8 cellular contexts compared by ENCODE assay signal in the genomic region with DNA sequence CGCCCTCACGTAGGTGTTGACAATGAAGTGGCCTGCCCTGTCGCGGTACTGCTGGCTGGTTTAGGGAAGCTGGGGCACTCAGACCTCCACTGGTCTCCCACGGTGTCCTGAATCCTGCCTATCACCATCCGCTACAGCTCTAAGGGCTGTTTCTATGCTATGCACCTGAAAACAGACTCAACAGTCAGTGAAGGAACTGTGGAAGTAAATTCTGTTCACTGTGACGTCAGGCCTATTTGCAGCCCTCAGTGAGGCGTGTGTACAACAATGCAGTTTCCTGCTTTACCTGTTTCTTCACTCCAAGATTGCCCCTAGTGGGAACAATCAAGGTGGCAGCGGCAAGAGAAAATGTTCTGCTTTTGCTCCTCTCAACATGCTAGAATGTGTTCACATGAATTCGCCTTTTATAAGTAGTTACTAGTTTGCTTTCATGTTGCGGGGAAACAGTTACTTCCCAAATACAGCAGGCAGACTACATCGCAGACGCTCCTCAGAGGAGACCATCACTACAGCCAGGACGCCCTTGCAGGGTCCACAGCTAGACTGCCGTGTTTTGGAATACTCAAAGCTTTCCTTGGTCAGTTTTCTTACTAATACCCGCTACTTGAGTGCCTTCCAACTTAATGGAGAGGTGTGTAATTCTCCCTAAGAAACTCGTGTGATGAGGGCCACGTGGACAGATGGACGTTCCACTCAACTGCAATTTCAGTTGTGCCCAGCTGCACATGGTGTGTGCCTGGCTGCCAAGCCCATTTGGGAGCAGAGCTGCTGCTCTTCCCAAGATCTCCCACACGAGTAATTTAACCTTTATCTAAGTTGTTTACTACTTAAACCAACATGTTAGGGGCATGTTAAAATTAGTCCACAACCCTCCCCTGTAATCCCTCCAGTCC. TPM values are rescaled to one million over a fixed set of nuclear protein-coding genes. Genes with fewer than 3 reads are reported as not detected.
DNase-seq lines count a peak whose midpoint lies in the region; ATAC-seq, FAIRE-seq and TF ChIP-seq lines count a peak whose summit lies in the region.

No MANE protein-coding gene starts in this region.

- DNase-seq in CD14-positive monocyte (ENCODE audit: low spot score) = no peak
- DNase-seq in NCI-H2196 treated with DMSO at 0.1 percent for 48 hours (lab: John Stamatoyannopoulos, UW; ENCODE audit: unreplicated experiment) = peak; percentile 21
- no peak for DNase-seq in central memory CD8-positive, alpha-beta T cell (ENCODE audit: low spot score in 2 of 2)
- DNase-seq in pancreas = peak in 2 of 6 donors; percentile 36 to 45
- DNase-seq in spleen = no peak
- no peak for DNase-seq in SK-N-DZ (ENCODE audit: low spot score)

- peak overlapping the region; percentile 41 to 73 (median 64) for H3K27ac ChIP-seq in pancreas
- peak overlapping the region in 4 of 8 donors; percentile 2 to 53 (median 12) for H3K27ac ChIP-seq in spleen

- no peak for TF ChIP-seq POLR2A in spleen (IDR thresholded peaks at IDR 0.05)

- no peak overlapping the region for H3K4me3 Mint-ChIP-seq in CD14-positive monocyte
- peak overlapping the region; percentile 61 for H3K4me3 Mint-ChIP-seq in central memory CD8-positive, alpha-beta T cell

- peaks cover 12 to 41% (median 34%) of the 10 kb centered on the region in 3 donors for H3K36me3 ChIP-seq in pancreas
- peaks cover 6 to 63% (median 52%) of the 10 kb centered on the region in 6 donors for H3K36me3 ChIP-seq in spleen

- H3K27me3 ChIP-seq in pancreas (no peaks in the 10 kb centered on the region), spleen (replicated peaks in 1 of 7) (no peaks in the 10 kb centered on the region)

- H3K9me3 Mint-ChIP-seq in CD14-positive monocyte = no peaks in the 10 kb centered on the region
- no peaks in the 10 kb centered on the region for H3K9me3 Mint-ChIP-seq in central memory CD8-positive, alpha-beta T cell

- H3K27ac Mint-ChIP-seq in CD14-positive monocyte = peak overlapping the region in 4 of 7 donors; percentile 26 to 75 (median 57)
- H3K27ac Mint-ChIP-seq in central memory CD8-positive, alpha-beta T cell (ENCODE audit: low read depth) = peak overlapping the region; percentile 49

- H3K4me3 ChIP-seq in pancreas = no peak overlapping the region
- H3K4me3 ChIP-seq in spleen = no peak overlapping the region

- peaks cover 0 to 5% (median 1%) of the 10 kb centered on the region in 3 donors for H3K27me3 Mint-ChIP-seq in CD14-positive monocyte (ENCODE audit: low read depth in 3 of 3)
- H3K27me3 Mint-ChIP-seq in central memory CD8-positive, alpha-beta T cell = no peaks in the 10 kb centered on the region

- ATAC-seq in GM19438 (IDR thresholded peaks at IDR 0.05; ENCODE audit: low read depth, unreplicated experiment) (peak; percentile 12), pancreas (peak; percentile 55 to 74 (median 64)), GM19035 (IDR thresholded peaks at IDR 0.05; ENCODE audit: unreplicated experiment) (no peak)
- peak; percentile 41 for ATAC-seq in central memory CD8-positive, alpha-beta T cell (replicated peaks; ENCODE audit: extremely low read depth, poor library complexity, severe bottlenecking)

- H3K9me3 ChIP-seq in pancreas (no peaks in the 10 kb centered on the region), spleen (no peaks in the 10 kb centered on the region)

- no peak for TF ChIP-seq CTCF in CD14-positive monocyte (IDR thresholded peaks at IDR 0.05)
- TF ChIP-seq CTCF in pancreas (IDR thresholded peaks at IDR 0.05) = no peak
- no peak for TF ChIP-seq CTCF in spleen (IDR thresholded peaks at IDR 0.05 in 8 of 11, conservative IDR thresholded peaks at IDR 0.05 in 3 of 11)

- H3K4me1 Mint-ChIP-seq in CD14-positive monocyte = peaks cover 9% of the 10 kb centered on the region
- peaks cover 41% of the 10 kb centered on the region for H3K4me1 Mint-ChIP-seq in central memory CD8-positive, alpha-beta T cell

- peaks cover 57 to 62% of the 10 kb centered on the region in 2 donors for H3K36me3 Mint-ChIP-seq in CD14-positive monocyte
- H3K36me3 Mint-ChIP-seq in central memory CD8-positive, alpha-beta T cell (ENCODE audit: insufficient read depth) = peaks cover 60% of the 10 kb centered on the region

- intact Hi-C loops in CD14-positive monocyte (cut with micrococcal nuclease) = loop anchor here (1.0 to 2.0 kb wide), 2 partner anchors 108 kb away; no protein-coding TSS in a partner anchor
- intact Hi-C loops in pancreas (cut with DNase I) = no loop called here
- intact Hi-C loops in spleen (cut with DNase I; ENCODE audit: low total_unique reads) = no loop called here

- peaks cover 0 to 8% (median 4%) of the 10 kb centered on the region in 3 donors for H3K4me1 ChIP-seq in pancreas
- peaks cover 18 to 31% (median 25%) of the 10 kb centered on the region in 6 donors for H3K4me1 ChIP-seq in spleen

- FAIRE-seq in pancreas (lab: Jason Lieb, UNC) = no peak

- WGBS in pancreas, 2 donors = 46 to 49% methylated on average over 20 of the region's 20 CpGs
- WGBS in spleen, 5 donors = 65 to 67% (median 65%) methylated on average over 20 of the region's 20 CpGs

RNA-seq across cellular contexts. Expression of gene DIDO1, which starts 25.4 kb away (rescaled TPM):
- polyA plus RNA-seq in CD14-positive monocyte (10 to 100 TPM in 1 of 2 donors, 1 to 10 TPM in 1; 8.5 to 12.9 TPM), pancreas (10 to 100 TPM; 17.3 to 21.2 TPM), spleen (10 to 100 TPM; 17.4 to 23.2 (median 17.8) TPM)
- total RNA-seq in pancreas (10 to 100 TPM; 16.7 to 29.8 (median 18.5) TPM), spleen (10 to 100 TPM; 61.2 to 79.6 (median 76.0) TPM)
- 66.0 and 80.4 TPM in 2 replicates for polyA plus RNA-seq in SK-N-DZ (2014; cell fraction: cytosol; rRNA removed)
- polyA plus RNA-seq in SK-N-DZ (2014; cell fraction: nucleus; rRNA removed) = 235 and 328 TPM in 2 replicates

RNA-seq across cellular contexts. Expression of gene GID8, which starts 37.0 kb away (rescaled TPM):
- polyA plus RNA-seq in CD14-positive monocyte (10 to 100 TPM; 12.4 to 12.7 TPM), pancreas (10 to 100 TPM in 1 of 2 donors, 1 to 10 TPM in 1; 6.0 to 14.6 TPM), spleen (10 to 100 TPM in 2 of 3 donors, 1 to 10 TPM in 1; 9.7 to 12.9 (median 12.0) TPM)
- total RNA-seq in pancreas (10 to 100 TPM; 13.1 to 22.4 (median 16.6) TPM), spleen (10 to 100 TPM; 26.5 to 33.3 (median 29.6) TPM)
- polyA plus RNA-seq in SK-N-DZ (2014; cell fraction: cytosol; rRNA removed) = 65.3 and 72.2 TPM in 2 replicates
- 44.4 and 51.3 TPM in 2 replicates for polyA plus RNA-seq in SK-N-DZ (2014; cell fraction: nucleus; rRNA removed)

RNA-seq across cellular contexts. Expression of gene TCFL5, which starts 39.3 kb away (rescaled TPM):
- polyA plus RNA-seq in CD14-positive monocyte (under 1 TPM; 0.38 to 0.89 TPM), pancreas (1 to 10 TPM; 2.5 to 4.9 TPM), spleen (1 to 10 TPM; 4.5 to 6.3 (median 5.3) TPM)
- total RNA-seq in pancreas (1 to 10 TPM; 3.5 to 4.9 (median 4.0) TPM), spleen (1 to 10 TPM; 4.1 to 8.8 (median 6.8) TPM)
- polyA plus RNA-seq in SK-N-DZ (2014; cell fraction: cytosol; rRNA removed) = 17.7 and 18.7 TPM in 2 replicates
- polyA plus RNA-seq in SK-N-DZ (2014; cell fraction: nucleus; rRNA removed) = 12.5 and 14.3 TPM in 2 replicates

RNA-seq across cellular contexts. Expression of gene SLC17A9, which starts 51.6 kb away (rescaled TPM):
- under 1 TPM; 0.81 to 0.82 TPM for polyA plus RNA-seq in CD14-positive monocyte
- total RNA-seq in pancreas = 1 to 10 TPM in 5 of 6 donors, under 1 TPM in 1; 0.63 to 7.7 (median 2.3) TPM
- polyA plus RNA-seq in pancreas = 1 to 10 TPM; 3.5 to 6.2 TPM
- 10 to 100 TPM; 18.8 to 41.9 (median 31.4) TPM for total RNA-seq in spleen
- 10 to 100 TPM; 34.4 to 95.3 (median 41.5) TPM for polyA plus RNA-seq in spleen
- 1.1 and 1.5 TPM in 2 replicates for polyA plus RNA-seq in SK-N-DZ (2014; cell fraction: cytosol; rRNA removed)
- polyA plus RNA-seq in SK-N-DZ (2014; cell fraction: nucleus; rRNA removed) = 4.9 and 6.9 TPM in 2 replicates

Comparison
In these comparisons a context has a peak if more than half of its experiments do, and no peak if none do; other contexts are left out.
1. intact Hi-C loops: an anchor here in CD14-positive monocyte (1.0 to 2.0 kb wide); none called in pancreas and spleen.